In genomic region chr3:59620334-59620733, GRCh38 we compare ENCODE assay signal across 7 cellular contexts.
"Had no signal": no experiment of that assay in that cellular context is flagged by ENCODE, and none has a peak within 500 bp of the region (broad histone marks: within the 10 kb centered on the region; RNA-seq: fewer than 3 reads in every experiment).

No MANE protein-coding gene starts in this region.

- H3K27ac Mint-ChIP-seq: IgD-negative memory B cell had no signal

- H3K4me3 Mint-ChIP-seq: IgD-negative memory B cell had no signal

- DNase-seq: GOT3, H7, HCEC 1CT, Kasumi-1, KG1 had no signal

- H3K4me1 Mint-ChIP-seq: IgD-negative memory B cell had no signal

- H3K27ac ChIP-seq: HL-60 had no signal
